ENCODE assay signal across 8 cellular contexts in genomic region chr4:101346312-101346561, GRCh38. TPM values are rescaled to one million over a fixed set of nuclear protein-coding genes. Genes with fewer than 3 reads are reported as not detected.
DNase-seq lines count a peak whose midpoint lies in the region; ATAC-seq and TF ChIP-seq lines count a peak whose summit lies in the region.

No MANE protein-coding gene starts in this region.

- CTCF ChIA-PET in activated CD8-positive, alpha-beta memory T cell treated with anti-CD3 and anti-CD28 coated beads, Interleukin-2, amount 10 ng/mL, durations not matched to agents 7 days and 5 days (lab: Charles Lee): interaction anchor here (1.1 to 2.6 kb wide), 3 partner anchors 72 to 181 kb away, joined by 4 to 8 read pairs (median 5); no protein-coding TSS in a partner anchor

- no peak overlapping the region for H4K8ac ChIP-seq in trophoblast cell (ENCODE audit: low read depth, low read length)

- peaks cover 23% of the 10 kb centered on the region for H3K27me3 Mint-ChIP-seq in CD4-positive, CD25-positive, alpha-beta regulatory T cell
- H3K27me3 Mint-ChIP-seq in activated CD8-positive, alpha-beta memory T cell treated with anti-CD3 and anti-CD28 coated beads, Interleukin-2, amount 10 ng/mL, durations not matched to agents 7 days and 5 days: peaks cover 15% of the 10 kb centered on the region

- no peak for ATAC-seq in CD4-positive, CD25-positive, alpha-beta regulatory T cell (ENCODE audit: low read depth in 2 of 2)
- ATAC-seq in activated CD8-positive, alpha-beta memory T cell treated with anti-CD3 and anti-CD28 coated beads, Interleukin-2, amount 10 ng/mL, durations not matched to agents 7 days and 5 days: no peak

- no peak overlapping the region for H2AK5ac ChIP-seq in trophoblast cell (ENCODE audit: low read length)

- peaks cover 19% of the 10 kb centered on the region for H3K27me3 ChIP-seq in CD4-positive, CD25-positive, alpha-beta regulatory T cell (ENCODE audit: control insufficient read depth, insufficient read depth, low read length)
- H3K27me3 ChIP-seq in fibroblast of lung (ENCODE audit: control insufficient read depth, insufficient read depth, low read length) (no peaks in the 10 kb centered on the region), trophoblast cell (ENCODE audit: insufficient read depth, low read length) (no peaks in the 10 kb centered on the region)

- H3K27ac ChIP-seq in CD4-positive, CD25-positive, alpha-beta regulatory T cell (ENCODE audit: insufficient read depth, low read length, poor library complexity, severe bottlenecking): peak overlapping the region; percentile 83
- H3K27ac ChIP-seq in fibroblast of lung (ENCODE audit: insufficient read depth, low read length) (no peak overlapping the region), trophoblast cell (ENCODE audit: low read depth, low read length) (no peak overlapping the region)

- H2AFZ ChIP-seq in fibroblast of lung (ENCODE audit: low read length): no peak overlapping the region
- H2AFZ ChIP-seq in trophoblast cell (ENCODE audit: insufficient read depth, low read length, poor library complexity): no peak overlapping the region

- H3K4me3 ChIP-seq in CD4-positive, CD25-positive, alpha-beta regulatory T cell (ENCODE audit: low read depth, low read length): peak overlapping the region; percentile 86
- H3K4me3 ChIP-seq in Jurkat, Clone E6-1 (ENCODE audit: low read length): peak overlapping the region; percentile 66
- H3K4me3 ChIP-seq in fibroblast of lung (replicated peaks in 1 of 4; ENCODE audit: control extremely low read depth in 1 of 4, insufficient read depth in 1 of 4, low read depth in 3 of 4, low read length in 4 of 4) (peak overlapping the region; percentile 56 to 78 (median 73)), trophoblast cell (ENCODE audit: low read depth, low read length) (peak overlapping the region; percentile 99)

- H3K18ac ChIP-seq in trophoblast cell (ENCODE audit: low read length): no peak overlapping the region

- peak overlapping the region; percentile 20 for H3K4me2 ChIP-seq in fibroblast of lung (ENCODE audit: extremely low read depth, insufficient read depth, low read length)
- H3K4me2 ChIP-seq in trophoblast cell (ENCODE audit: low read length): peak overlapping the region; percentile 70

- H3K4ac ChIP-seq in trophoblast cell (ENCODE audit: low read depth, low read length): no peak overlapping the region

- no peaks in the 10 kb centered on the region for H3K9me3 ChIP-seq in CD4-positive, CD25-positive, alpha-beta regulatory T cell (ENCODE audit: control insufficient read depth in 2 of 2, low read length in 2 of 2)
- no peaks in the 10 kb centered on the region for H3K9me3 ChIP-seq in fibroblast of lung (ENCODE audit: control insufficient read depth, insufficient read depth, low read depth, low read length)
- H3K9me3 ChIP-seq in trophoblast cell (ENCODE audit: insufficient read depth, low read depth, low read length): no peaks in the 10 kb centered on the region

- no peak overlapping the region for H3K14ac ChIP-seq in trophoblast cell (ENCODE audit: low read length)

- peaks cover 50% of the 10 kb centered on the region for H3K79me2 ChIP-seq in fibroblast of lung (ENCODE audit: control insufficient read depth, insufficient read depth, low read length)
- H3K79me2 ChIP-seq in trophoblast cell (ENCODE audit: control insufficient read depth, insufficient read depth, low read length, poor library complexity): peaks cover 8% of the 10 kb centered on the region

- peaks cover 19% of the 10 kb centered on the region for H3K4me1 ChIP-seq in CD4-positive, CD25-positive, alpha-beta regulatory T cell (ENCODE audit: control insufficient read depth, insufficient read depth, low read length, poor library complexity, severe bottlenecking)
- H3K4me1 ChIP-seq in fibroblast of lung (ENCODE audit: control insufficient read depth, extremely low read depth, insufficient read depth, low read length): peaks cover 5% of the 10 kb centered on the region
- H3K4me1 ChIP-seq in trophoblast cell (ENCODE audit: control insufficient read depth in 1 of 2, insufficient read depth in 2 of 2, low read length in 2 of 2): peaks cover 4 to 6% of the 10 kb centered on the region in 2 experiments

- no peaks in the 10 kb centered on the region for H3K36me3 ChIP-seq in CD4-positive, CD25-positive, alpha-beta regulatory T cell (ENCODE audit: control insufficient read depth, insufficient read depth, low read length)
- no peaks in the 10 kb centered on the region for H3K36me3 ChIP-seq in fibroblast of lung (ENCODE audit: control insufficient read depth, insufficient read depth, low read length)
- no peaks in the 10 kb centered on the region for H3K36me3 ChIP-seq in trophoblast cell (ENCODE audit: control insufficient read depth in 1 of 2, insufficient read depth in 2 of 2, low read length in 2 of 2)

- H3K9ac ChIP-seq in fibroblast of lung (ENCODE audit: insufficient read depth, low read length): peak overlapping the region; percentile 14
- H3K9ac ChIP-seq in trophoblast cell (ENCODE audit: low read length): no peak overlapping the region

- H2BK12ac ChIP-seq in trophoblast cell (ENCODE audit: low read length): no peak overlapping the region

- no peak for TF ChIP-seq CTCF in fibroblast of lung (conservative IDR thresholded peaks at IDR 0.05 in 1 of 2, IDR thresholded peaks at IDR 0.05 in 1 of 2; ENCODE audit: low read depth in 1 of 2, low read length in 2 of 2)

- H2BK5ac ChIP-seq in trophoblast cell (ENCODE audit: low read depth, low read length, poor library complexity): no peak overlapping the region

- peaks cover 23 to 53% (median 41%) of the 10 kb centered on the region in 4 donors for H3K4me1 Mint-ChIP-seq in CD4-positive, CD25-positive, alpha-beta regulatory T cell
- peaks cover 44% of the 10 kb centered on the region for H3K4me1 Mint-ChIP-seq in activated CD8-positive, alpha-beta memory T cell treated with anti-CD3 and anti-CD28 coated beads, Interleukin-2, amount 10 ng/mL, durations not matched to agents 7 days and 5 days

- peak; percentile 51 to 59 (median 54) for DNase-seq in CD4-positive, CD25-positive, alpha-beta regulatory T cell
- DNase-seq in Jurkat, Clone E6-1 (ENCODE audit: low read depth, low spot score): peak; percentile 34
- DNase-seq in activated CD8-positive, alpha-beta memory T cell treated with anti-CD3 and anti-CD28 coated beads, Interleukin-2, amount 10 ng/mL, durations not matched to agents 7 days and 5 days: no peak
- DNase-seq in fibroblast of lung (ENCODE audit: low read depth in 2 of 2) (no peak), trophoblast cell (no peak), COR-L47 (lab: John Stamatoyannopoulos, UW) (no peak), DMS153 treated with DMSO at 0.1 percent for 48 hours (lab: John Stamatoyannopoulos, UW; ENCODE audit: unreplicated experiment) (no peak), NCI-H524 treated with DMSO at 0.1 percent for 48 hours (lab: John Stamatoyannopoulos, UW) (no peak)

- H3K36me3 Mint-ChIP-seq in CD4-positive, CD25-positive, alpha-beta regulatory T cell: no peaks in the 10 kb centered on the region
- peaks cover 10% of the 10 kb centered on the region for H3K36me3 Mint-ChIP-seq in activated CD8-positive, alpha-beta memory T cell treated with anti-CD3 and anti-CD28 coated beads, Interleukin-2, amount 10 ng/mL, durations not matched to agents 7 days and 5 days

- no peak overlapping the region for H2BK120ac ChIP-seq in trophoblast cell (ENCODE audit: insufficient read depth, low read length, poor library complexity)

- no peak overlapping the region for H4K12ac ChIP-seq in trophoblast cell (ENCODE audit: low read depth, low read length)

- H3K79me1 ChIP-seq in trophoblast cell (ENCODE audit: low read length): peaks cover 14% of the 10 kb centered on the region

- no peak overlapping the region for H4K91ac ChIP-seq in trophoblast cell (ENCODE audit: low read depth, low read length)

- peak overlapping the region in 1 of 3 donors; percentile 94 for H3K27ac Mint-ChIP-seq in CD4-positive, CD25-positive, alpha-beta regulatory T cell
- H3K27ac Mint-ChIP-seq in activated CD8-positive, alpha-beta memory T cell treated with anti-CD3 and anti-CD28 coated beads, Interleukin-2, amount 10 ng/mL, durations not matched to agents 7 days and 5 days: peak overlapping the region; percentile 90

- H3K9me3 Mint-ChIP-seq in CD4-positive, CD25-positive, alpha-beta regulatory T cell: peaks cover 0 to 4% (median 0%) of the 10 kb centered on the region in 7 donors
- no peaks in the 10 kb centered on the region for H3K9me3 Mint-ChIP-seq in activated CD8-positive, alpha-beta memory T cell treated with anti-CD3 and anti-CD28 coated beads, Interleukin-2, amount 10 ng/mL, durations not matched to agents 7 days and 5 days (ENCODE audit: low read depth)

- peak overlapping the region; percentile 97 to 99 (median 98) for H3K4me3 Mint-ChIP-seq in CD4-positive, CD25-positive, alpha-beta regulatory T cell
- H3K4me3 Mint-ChIP-seq in activated CD8-positive, alpha-beta memory T cell treated with anti-CD3 and anti-CD28 coated beads, Interleukin-2, amount 10 ng/mL, durations not matched to agents 7 days and 5 days: peak overlapping the region; percentile 93

- no peak overlapping the region for H3K23ac ChIP-seq in trophoblast cell (ENCODE audit: low read length)

- no CpG with 5 or more reads among the region's 12 CpGs for WGBS in trophoblast cell (ENCODE audit: extremely low coverage, insufficient coverage, insufficient read length)

- H4K20me1 ChIP-seq in fibroblast of lung (ENCODE audit: control insufficient read depth, extremely low read depth, insufficient read depth, low read length): peaks cover 3% of the 10 kb centered on the region

RNA-seq across cellular contexts. Expression of gene PPP3CA, which starts 1.1 kb away (rescaled TPM):
- 31.1 TPM for total RNA-seq in CD4-positive, CD25-positive, alpha-beta regulatory T cell
- 10 to 100 TPM in 1 of 4 donors, 1 to 10 TPM in 3; 5.2 to 15.5 (median 6.4) TPM for polyA plus RNA-seq in CD4-positive, CD25-positive, alpha-beta regulatory T cell
- 11.2 TPM for polyA plus RNA-seq in Jurkat, Clone E6-1 (2012; ENCODE audit: insufficient read depth, insufficient read length)
- total RNA-seq in activated CD8-positive, alpha-beta memory T cell treated with anti-CD3 and anti-CD28 coated beads, Interleukin-2, amount 10 ng/mL, durations not matched to agents 7 days and 5 days: 10 to 100 TPM; 30.4 to 50.9 TPM
- total RNA-seq in fibroblast of lung: 49.8 and 79.3 TPM in 2 replicates
- polyA plus RNA-seq in fibroblast of lung: 59.8 and 66.4 TPM in 2 replicates
- 49.2 and 58.5 TPM in 2 replicates for polyA plus RNA-seq in fibroblast of lung (2012)
- polyA minus RNA-seq in fibroblast of lung (ENCODE audit: low replicate concordance): 20.5 and 21.4 TPM in 2 replicates
- polyA plus RNA-seq in trophoblast cell (2013): 28.0 TPM in 2 replicates

Comparison
In these comparisons a context has a peak if more than half of its experiments do, and no peak if none do; other contexts are left out.
1. DNase-seq: peak in CD4-positive, CD25-positive, alpha-beta regulatory T cell (3 of 3) and Jurkat, Clone E6-1 (single experiment); none in activated CD8-positive, alpha-beta memory T cell treated with anti-CD3 and anti-CD28 coated beads, Interleukin-2, amount 10 ng/mL, durations not matched to agents 7 days and 5 days (single experiment), fibroblast of lung (0 of 2), trophoblast cell (0 of 2), COR-L47 (single experiment), DMS153 treated with DMSO at 0.1 percent for 48 hours (single experiment) and NCI-H524 treated with DMSO at 0.1 percent for 48 hours (single experiment).
2. Peak in every context shown above with its lines, with median percentiles within 50 percentile points of each other: H3K4me3 ChIP-seq.